In the genomic region with DNA sequence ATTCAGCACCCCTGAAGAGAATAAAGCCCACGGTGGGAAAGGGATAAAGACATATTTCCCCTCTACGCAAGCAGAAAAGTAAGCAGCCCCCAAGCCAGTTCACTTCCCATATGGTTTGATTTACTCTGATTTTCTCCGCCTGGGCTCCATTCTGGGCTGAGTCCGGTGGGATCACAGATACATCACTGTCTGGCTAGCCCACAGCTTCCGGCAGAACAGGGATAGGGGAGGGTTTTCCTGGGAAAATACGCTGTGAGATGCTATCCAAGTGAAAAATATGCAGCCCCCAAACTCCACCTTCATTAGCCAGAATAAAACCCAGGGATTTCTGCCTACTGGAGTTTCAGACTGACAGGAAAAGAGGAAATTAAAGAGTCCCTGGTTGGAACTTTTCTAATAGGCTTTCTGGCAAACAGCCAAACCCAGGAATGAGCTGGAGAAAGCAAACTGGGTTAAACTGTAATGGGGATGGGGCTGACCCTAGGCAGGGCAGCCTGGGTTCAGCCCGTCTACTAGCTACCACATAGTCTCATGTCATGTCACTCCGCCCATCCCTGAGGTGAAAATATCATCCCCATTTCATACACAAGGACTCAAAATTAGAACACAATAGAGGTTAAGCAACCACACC, we compare ENCODE assay signal across 23 cellular contexts. TPM values are rescaled to one million over a fixed set of nuclear protein-coding genes. Genes with fewer than 3 reads are reported as not detected.
DNase-seq lines count a peak whose midpoint lies in the region; ATAC-seq, FAIRE-seq and TF ChIP-seq lines count a peak whose summit lies in the region.
"Had no signal": no experiment of that assay in that cellular context is flagged by ENCODE, and none has a peak within 500 bp of the region (broad histone marks: within the 10 kb centered on the region; RNA-seq: fewer than 3 reads in every experiment).

No MANE protein-coding gene starts in this region.

- no peak overlapping the region for H3K4me3 ChIP-seq in astrocyte (ENCODE audit: insufficient read depth, low read depth, low read length)
- H3K4me3 ChIP-seq in mesodermal cell (ENCODE audit: extremely low read depth, insufficient read depth, low read length, poor library complexity, severe bottlenecking) = no peak overlapping the region
- no peak overlapping the region for H3K4me3 ChIP-seq in brain microvascular endothelial cell (ENCODE audit: low read depth, low read length)
- H3K4me3 ChIP-seq: coronary artery, HAP-1, mucosa of descending colon, Peyer's patch, sigmoid colon had no signal

- H3K27ac Mint-ChIP-seq in astrocyte (ENCODE audit: unreplicated experiment) = no peak overlapping the region
- H3K27ac Mint-ChIP-seq: activated CD4-positive, alpha-beta T cell treated with anti-CD3 and anti-CD28 coated beads, Interleukin-2, amount 10 ng/mL, durations not matched to agents 24 days and 14 days had no signal

- TF ChIP-seq CTCF in GM20000 (IDR thresholded peaks at IDR 0.05; ENCODE audit: extremely low read depth, missing control alignments) (no peak), astrocyte (IDR thresholded peaks at IDR 0.05; ENCODE audit: insufficient read depth, low read depth, low read length) (no peak), brain microvascular endothelial cell (IDR thresholded peaks at IDR 0.05; ENCODE audit: low read depth, low read length, missing control alignments) (no peak)

- H4K20me1 ChIP-seq in astrocyte (ENCODE audit: insufficient read depth, low read length) = no peaks in the 10 kb centered on the region

- H3K36me3 Mint-ChIP-seq in astrocyte (ENCODE audit: low read depth, unreplicated experiment) = no peaks in the 10 kb centered on the region

- H3K79me2 ChIP-seq in astrocyte (ENCODE audit: insufficient read depth, low read length) = no peaks in the 10 kb centered on the region

- in situ Hi-C loops in ACHN (cut with HindIII; ENCODE audit: low pct_ligation_motif_present, low pct_unique_long_range_greater_than_20kb, low sequenced_read_pairs) (no loop called here), brain microvascular endothelial cell (cut with HindIII; ENCODE audit: low pct_ligation_motif_present, low sequenced_read_pairs) (no loop called here)

- H3K4me1 ChIP-seq in astrocyte (ENCODE audit: insufficient read depth, low read length) (peaks cover 4% of the 10 kb centered on the region), mesodermal cell (ENCODE audit: control insufficient read depth, insufficient read depth, low read length, poor library complexity, severe bottlenecking) (no peaks in the 10 kb centered on the region)
- H3K4me1 ChIP-seq: HAP-1, Peyer's patch had no signal

- H3K9me3 ChIP-seq in astrocyte (ENCODE audit: insufficient read depth, low read depth, low read length) (no peaks in the 10 kb centered on the region), mesodermal cell (ENCODE audit: control insufficient read depth, low read length) (no peaks in the 10 kb centered on the region)
- H3K9me3 ChIP-seq: HAP-1, mucosa of descending colon, Peyer's patch, sigmoid colon had no signal

- H3K9me3 Mint-ChIP-seq in astrocyte (ENCODE audit: unreplicated experiment) = peaks cover 2% of the 10 kb centered on the region
- H3K9me3 Mint-ChIP-seq: activated CD4-positive, alpha-beta T cell treated with anti-CD3 and anti-CD28 coated beads, Interleukin-2, amount 10 ng/mL, durations not matched to agents 24 days and 14 days had no signal

- no peaks in the 10 kb centered on the region for H3K36me3 ChIP-seq in astrocyte (ENCODE audit: insufficient read depth, low read length)
- no peaks in the 10 kb centered on the region for H3K36me3 ChIP-seq in mesodermal cell (ENCODE audit: control insufficient read depth, insufficient read depth, low read length)
- no peaks in the 10 kb centered on the region for H3K36me3 ChIP-seq in brain microvascular endothelial cell (replicated peaks)
- H3K36me3 ChIP-seq: HAP-1, Peyer's patch, sigmoid colon had no signal

- H3K27me3 Mint-ChIP-seq in astrocyte (ENCODE audit: low read depth, unreplicated experiment) = peaks cover 4% of the 10 kb centered on the region

- ATAC-seq in HG02642 (IDR thresholded peaks at IDR 0.05; ENCODE audit: poor library complexity, unreplicated experiment) = no peak
- ATAC-seq: mucosa of descending colon had no signal

- 66 to 95% methylated on average over 2 to 5 of the region's 8 CpGs for WGBS in mesodermal cell (ENCODE audit: insufficient coverage in 2 of 2), 2 experiments

- peak; percentile 30 for DNase-seq in ACHN
- DNase-seq in GM20000 (ENCODE audit: low spot score) = peak; percentile 0
- peak; percentile 8 for DNase-seq in astrocyte (ENCODE audit: low read depth)
- DNase-seq in DMS79 (lab: John Stamatoyannopoulos, UW) = no peak
- DNase-seq in brain microvascular endothelial cell = no peak
- no peak for DNase-seq in activated CD4-positive, alpha-beta T cell treated with anti-CD3 and anti-CD28 coated beads for 1 hour
- DNase-seq: activated CD4-positive, alpha-beta T cell treated with anti-CD3 and anti-CD28 coated beads, Interleukin-2, amount 10 ng/mL, durations not matched to agents 24 days and 14 days; activated CD8-positive, alpha-beta memory T cell treated with anti-CD3 and anti-CD28 coated beads, Interleukin-2, amount 50 U/mL, for 48 hours; anterior cingulate cortex; hypothalamus; kidney; mucosa of descending colon; NCI-H2029; Peyer's patch; sigmoid colon had no signal

- H3K27me3 ChIP-seq in astrocyte (ENCODE audit: insufficient read depth, low read length) = no peaks in the 10 kb centered on the region
- no peaks in the 10 kb centered on the region for H3K27me3 ChIP-seq in brain microvascular endothelial cell (replicated peaks)
- H3K27me3 ChIP-seq: Peyer's patch, sigmoid colon had no signal

- H3K4me2 ChIP-seq in astrocyte (ENCODE audit: low read length) = peak overlapping the region; percentile 35

- no peak for FAIRE-seq in astrocyte (lab: Jason Lieb, UNC)
- FAIRE-seq: GM18507, kidney, TTC549, urothelium cell line had no signal

- no peak overlapping the region for H3K4me3 Mint-ChIP-seq in astrocyte (ENCODE audit: unreplicated experiment)
- H3K4me3 Mint-ChIP-seq: activated CD4-positive, alpha-beta T cell treated with anti-CD3 and anti-CD28 coated beads, Interleukin-2, amount 10 ng/mL, durations not matched to agents 24 days and 14 days had no signal

- no peak overlapping the region for H2AFZ ChIP-seq in astrocyte (ENCODE audit: low read depth, low read length)

- H3K27ac ChIP-seq in astrocyte (ENCODE audit: low read depth, low read length) (no peak overlapping the region), mesodermal cell (ENCODE audit: low read depth, low read length, severe bottlenecking) (peak overlapping the region; percentile 24), brain microvascular endothelial cell (no peak overlapping the region)
- H3K27ac ChIP-seq: coronary artery, HL-60, Peyer's patch, sigmoid colon had no signal

- peaks cover 13% of the 10 kb centered on the region for H3K4me1 Mint-ChIP-seq in astrocyte (ENCODE audit: low read depth, unreplicated experiment)
- H3K4me1 Mint-ChIP-seq: activated CD4-positive, alpha-beta T cell treated with anti-CD3 and anti-CD28 coated beads, Interleukin-2, amount 10 ng/mL, durations not matched to agents 24 days and 14 days had no signal

- no peak overlapping the region for H3K9ac ChIP-seq in astrocyte (ENCODE audit: low read length)

RNA-seq across cellular contexts. Expression of a gene that starts 16.9 kb away (rescaled TPM):
- total RNA-seq in astrocyte = 7.1 and 10.8 TPM in 2 replicates
- polyA plus RNA-seq in mesodermal cell (2013, experiment 1 of 2) = 3.3 TPM
- polyA plus RNA-seq in mesodermal cell (2013, experiment 2 of 2) = 2.3 TPM
- total RNA-seq: kidney, Peyer's patch had no signal

Comparison
In these comparisons a context has a peak if more than half of its experiments do, and no peak if none do; other contexts are left out.
1. DNase-seq: peak in ACHN (single experiment), GM20000 (single experiment) and astrocyte (single experiment); none in DMS79 (single experiment), brain microvascular endothelial cell (single experiment) and activated CD4-positive, alpha-beta T cell treated with anti-CD3 and anti-CD28 coated beads for 1 hour (single experiment).